In the genomic region with DNA sequence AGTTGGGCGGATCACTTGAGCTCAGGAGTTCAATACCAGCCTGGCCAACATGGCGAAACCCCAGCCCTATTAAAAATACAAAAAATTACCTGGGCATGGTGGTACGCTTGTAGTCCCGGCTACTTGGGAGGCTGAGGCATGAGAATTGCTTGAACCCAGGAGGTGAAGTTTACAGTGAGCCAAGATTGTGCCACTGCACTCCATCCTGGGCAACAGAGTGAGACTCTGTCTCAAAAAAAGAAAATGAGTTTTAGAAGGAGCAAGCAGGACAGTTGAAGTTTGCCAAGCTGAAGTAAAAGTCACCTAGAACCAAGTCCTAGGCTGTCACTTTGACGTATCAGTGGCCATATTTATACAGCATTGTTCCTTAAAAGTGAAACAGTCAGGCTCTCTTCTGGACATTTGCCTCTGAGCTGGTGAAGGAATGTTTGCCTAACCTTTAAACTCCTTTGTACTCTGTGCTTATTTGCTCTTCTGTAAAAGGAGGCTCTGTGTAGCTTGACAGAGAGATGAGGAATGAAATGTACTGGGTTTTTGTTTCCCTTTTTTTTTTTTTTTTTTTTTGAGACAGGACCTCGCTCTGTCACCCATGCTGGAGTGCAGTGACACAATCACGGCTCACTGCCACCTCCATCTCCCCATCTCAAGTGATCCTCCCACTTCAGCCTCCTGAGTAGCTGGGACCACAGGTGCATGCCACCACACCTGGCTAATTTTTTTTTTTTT, we compare ENCODE assay signal across 15 cellular contexts. TPM values are rescaled to one million over a fixed set of nuclear protein-coding genes. Genes with fewer than 3 reads are reported as not detected.
DNase-seq lines count a peak whose midpoint lies in the region; ATAC-seq and FAIRE-seq lines count a peak whose summit lies in the region.
"Had no signal": no experiment of that assay in that cellular context is flagged by ENCODE, and none has a peak within 500 bp of the region (broad histone marks: within the 10 kb centered on the region; RNA-seq: fewer than 3 reads in every experiment).

No MANE protein-coding gene starts in this region.

- no peak overlapping the region for H4K8ac ChIP-seq in neuronal stem cell (ENCODE audit: low read depth, low read length)

- H3K36me3 ChIP-seq in neuronal stem cell (replicated peaks in 1 of 2; ENCODE audit: control insufficient read depth in 2 of 2, insufficient read depth in 2 of 2, low read length in 2 of 2): peaks cover 1 to 7% of the 10 kb centered on the region in 2 donors
- H3K36me3 ChIP-seq: cardiac muscle cell had no signal

- no peak overlapping the region for H3K14ac ChIP-seq in neuronal stem cell (ENCODE audit: low read length)

- no peak overlapping the region for H4K91ac ChIP-seq in neuronal stem cell (ENCODE audit: low read depth, low read length, poor library complexity)

- DNase-seq in EH (ENCODE audit: low read depth) (peak; percentile 42), OCI-M1 (lab: John Stamatoyannopoulos, UW) (peak; percentile 20), foreskin melanocyte (peak; percentile 64), renal cortical epithelial cell (ENCODE audit: low read depth) (peak; percentile 47), GM19239 (ENCODE audit: insufficient read length, low spot score) (no peak), NCI-H1694 (lab: John Stamatoyannopoulos, UW) (no peak), neuronal stem cell (ENCODE audit: low spot score) (no peak)
- DNase-seq: activated CD8-positive, alpha-beta memory T cell treated with anti-CD3 and anti-CD28 coated beads for 24 hours; CD4-positive, CD25-positive, alpha-beta regulatory T cell; NCI-H1092 treated with DMSO at 0.1 percent for 48 hours; NCI-H526 had no signal

- H3K18ac ChIP-seq in neuronal stem cell (ENCODE audit: low read length): no peak overlapping the region

- no peak overlapping the region for H2BK12ac ChIP-seq in neuronal stem cell (ENCODE audit: low read length)

- no peak overlapping the region for H3K9ac ChIP-seq in neuronal stem cell (ENCODE audit: low read depth, low read length, poor library complexity)

- H3K4me1 ChIP-seq in neuronal stem cell (ENCODE audit: control insufficient read depth in 2 of 2, insufficient read depth in 1 of 2, low read depth in 1 of 2, low read length in 2 of 2): peaks cover 7 to 11% of the 10 kb centered on the region in 2 donors

- no peak overlapping the region for H2BK120ac ChIP-seq in neuronal stem cell (ENCODE audit: low read depth, low read length)

- H3K23ac ChIP-seq in neuronal stem cell (ENCODE audit: low read depth, low read length, poor library complexity): no peak overlapping the region

- H2AK5ac ChIP-seq in neuronal stem cell (ENCODE audit: low read depth, low read length): no peak overlapping the region

- no peak overlapping the region for H3K4ac ChIP-seq in neuronal stem cell (ENCODE audit: low read length)

- H3K27me3 ChIP-seq in neuronal stem cell (ENCODE audit: control insufficient read depth in 3 of 3, insufficient read depth in 3 of 3, low read depth in 1 of 3, low read length in 3 of 3): no peaks in the 10 kb centered on the region
- H3K27me3 ChIP-seq: cardiac muscle cell had no signal

- H3K79me1 ChIP-seq in neuronal stem cell (ENCODE audit: low read depth, low read length): no peaks in the 10 kb centered on the region

- no peak overlapping the region for H3K4me2 ChIP-seq in neuronal stem cell (ENCODE audit: insufficient read depth, low read length, poor library complexity, severe bottlenecking)

- H2AFZ ChIP-seq in neuronal stem cell (ENCODE audit: low read length): no peak overlapping the region

- H2BK5ac ChIP-seq in neuronal stem cell (ENCODE audit: low read length): no peak overlapping the region

- ATAC-seq in GM21723 (IDR thresholded peaks at IDR 0.05; ENCODE audit: unreplicated experiment): no peak
- ATAC-seq: HCT116 had no signal

- peak overlapping the region in 1 of 2 donors; percentile 6 for H3K4me3 ChIP-seq in neuronal stem cell (ENCODE audit: low read length in 2 of 2)
- H3K4me3 ChIP-seq: cardiac muscle cell had no signal

- H3K27ac ChIP-seq in neuronal stem cell (replicated peaks; ENCODE audit: low read length): no peak overlapping the region
- H3K27ac ChIP-seq: cardiac muscle cell had no signal

- no CpG with 5 or more reads among the region's 7 CpGs for WGBS in neuronal stem cell (ENCODE audit: extremely low coverage in 2 of 2, insufficient read length in 2 of 2, insufficient replicate concordance in 1 of 2), 2 donors

- no peak for FAIRE-seq in GM19239 (lab: Jason Lieb, UNC)
- FAIRE-seq: TTC549 had no signal

- peaks cover 0 to 3% of the 10 kb centered on the region in 2 donors for H3K9me3 ChIP-seq in neuronal stem cell (replicated peaks in 1 of 2; ENCODE audit: control insufficient read depth in 2 of 2, insufficient read depth in 1 of 2, low read depth in 1 of 2, low read length in 2 of 2)

- no peak overlapping the region for H2BK15ac ChIP-seq in neuronal stem cell (ENCODE audit: low read length)

RNA-seq across cellular contexts. Expression of gene RAB4A, which starts 2.8 kb away (rescaled TPM):
- total RNA-seq in renal cortical epithelial cell: 19.1 and 41.0 TPM in 2 replicates
- polyA plus RNA-seq in neuronal stem cell (2013, experiment 1 of 2): 36.9 TPM
- polyA plus RNA-seq in neuronal stem cell (2013, experiment 2 of 2): 37.7 TPM

Comparison
In these comparisons a context has a peak if more than half of its experiments do, and no peak if none do; other contexts are left out.
1. DNase-seq: peak in EH (single experiment), OCI-M1 (single experiment), foreskin melanocyte (single experiment) and renal cortical epithelial cell (single experiment); none in GM19239 (single experiment), NCI-H1694 (single experiment) and neuronal stem cell (single experiment).